In genomic region chr2:85611705-85612587, GRCh38 we compare ENCODE assay signal across 8 cellular contexts. TPM values are rescaled to one million over a fixed set of nuclear protein-coding genes. Genes with fewer than 3 reads are reported as not detected.
A peak's percentile ranks its signal among the peaks of the same experiment; 100 is the strongest.
DNase-seq lines count a peak whose midpoint lies in the region; ATAC-seq and TF ChIP-seq lines count a peak whose summit lies in the region.

C2orf68 (minus strand) TSS chr2:85612066; CDS start chr2:85611984, 82 bp downstream.

- H3K9me3 Mint-ChIP-seq in CD4-positive, alpha-beta T cell, result no peaks in the 10 kb centered on the region
- no peaks in the 10 kb centered on the region for H3K9me3 Mint-ChIP-seq in activated CD8-positive, alpha-beta T cell treated with anti-CD3 and anti-CD28 coated beads for 36 hours

- CTCF ChIA-PET in CD4-positive, alpha-beta T cell (lab: Charles Lee), result interaction anchor here (0.9 to 1.4 kb wide), 4 partner anchors 9 to 73 kb away, joined by 3 to 4 read pairs (median 4); partner anchors contain the start of genes MAT2A, RNF181 and TMEM150A
- CTCF ChIA-PET in activated CD8-positive, alpha-beta T cell treated with anti-CD3 and anti-CD28 coated beads for 36 hours (lab: Charles Lee), result interaction anchor here (1.0 to 1.7 kb wide), 2 partner anchors 10 to 66 kb away, joined by 3 to 4 read pairs; partner anchors contain the start of gene TMEM150A

- TF ChIP-seq CTCF in CD4-positive, alpha-beta T cell (IDR thresholded peaks at IDR 0.05), result no peak
- no peak for TF ChIP-seq CTCF in activated CD8-positive, alpha-beta T cell treated with anti-CD3 and anti-CD28 coated beads for 36 hours (IDR thresholded peaks at IDR 0.05)
- TF ChIP-seq CTCF in lower lobe of right lung (IDR thresholded peaks at IDR 0.05), result no peak

- DNase-seq in CD4-positive, alpha-beta T cell, result peak; percentile 59 to 85 (median 77)
- peak; percentile 80 for DNase-seq in NCI-H82 treated with DMSO at 0.1 percent for 48 hours (lab: John Stamatoyannopoulos, UW; ENCODE audit: unreplicated experiment)
- DNase-seq in activated CD8-positive, alpha-beta T cell treated with anti-CD3 and anti-CD28 coated beads for 36 hours, result peak; percentile 94
- peak; percentile 94 for DNase-seq in lower lobe of right lung
- DNase-seq in stimulated activated CD4-positive, alpha-beta T cell treated with anti-CD3 and anti-CD28 coated beads, TNF-alpha, amount 100 ng/mL, for 24 hours (ENCODE audit: low read depth in 3 of 3), result peak; percentile 73 to 89 (median 79)

- peaks cover 50% of the 10 kb centered on the region for H3K36me3 Mint-ChIP-seq in CD4-positive, alpha-beta T cell (ENCODE audit: low read depth)
- peaks cover 30% of the 10 kb centered on the region for H3K36me3 Mint-ChIP-seq in activated CD8-positive, alpha-beta T cell treated with anti-CD3 and anti-CD28 coated beads for 36 hours (ENCODE audit: low read depth)

- peak within 1 kb of the TSS; percentile 74 for H3K27ac ChIP-seq in CD4-positive, alpha-beta T cell (ENCODE audit: low read depth, low read length)
- H3K27ac ChIP-seq in duodenal mucosa (ENCODE audit: low read depth, low read length) (peak within 1 kb of the TSS; percentile 64), lower lobe of right lung (peak within 1 kb of the TSS; percentile 87)

- no peaks in the 10 kb centered on the region for H3K27me3 ChIP-seq in CD4-positive, alpha-beta T cell (ENCODE audit: control insufficient read depth, insufficient read depth, low read length)
- H3K27me3 ChIP-seq in duodenal mucosa (ENCODE audit: control insufficient read depth in 1 of 2, insufficient read depth in 2 of 2, low read length in 2 of 2) (no peaks in the 10 kb centered on the region), lower lobe of right lung (ENCODE audit: low read depth) (no peaks in the 10 kb centered on the region)

- H3K27ac Mint-ChIP-seq in CD4-positive, alpha-beta T cell, result peak within 1 kb of the TSS; percentile 86
- H3K27ac Mint-ChIP-seq in activated CD8-positive, alpha-beta T cell treated with anti-CD3 and anti-CD28 coated beads for 36 hours, result peak within 1 kb of the TSS; percentile 97

- H3K9me3 ChIP-seq in CD4-positive, alpha-beta T cell (ENCODE audit: control insufficient read depth, low read length), result no peaks in the 10 kb centered on the region
- H3K9me3 ChIP-seq in duodenal mucosa (ENCODE audit: control insufficient read depth in 1 of 2, low read length in 2 of 2) (no peaks in the 10 kb centered on the region), lower lobe of right lung (no peaks in the 10 kb centered on the region)

- H3K4me1 ChIP-seq in duodenal mucosa (ENCODE audit: control insufficient read depth in 1 of 2, insufficient read depth in 2 of 2, low read length in 2 of 2) (peaks cover 5 to 14% of the 10 kb centered on the region in 2 donors), lower lobe of right lung (peaks cover 49% of the 10 kb centered on the region)

- H3K4me3 ChIP-seq in duodenal mucosa (ENCODE audit: low read depth in 1 of 2, low read length in 2 of 2) (peak within 1 kb of the TSS; percentile 84 to 93), lower lobe of right lung (peak within 1 kb of the TSS; percentile 89)

- H3K36me3 ChIP-seq in duodenal mucosa (ENCODE audit: control insufficient read depth in 1 of 2, insufficient read depth in 2 of 2, low read length in 2 of 2) (peaks cover 20 to 28% of the 10 kb centered on the region in 2 donors), lower lobe of right lung (peaks cover 29% of the 10 kb centered on the region)

- intact Hi-C loops in CD4-positive, alpha-beta T cell (cut with DNase I, micrococcal nuclease), result loop anchor here in 1 of 2 experiments (2.0 kb wide), 1 partner anchor 73 kb away; the partner anchor contains the start of gene MAT2A
- intact Hi-C loops in activated CD8-positive, alpha-beta T cell treated with anti-CD3 and anti-CD28 coated beads for 36 hours (cut with micrococcal nuclease), result no loop called here
- intact Hi-C loops in lower lobe of right lung (cut with DNase I), result no loop called here

- H3K4me3 Mint-ChIP-seq in CD4-positive, alpha-beta T cell, result peak within 1 kb of the TSS; percentile 95
- H3K4me3 Mint-ChIP-seq in activated CD8-positive, alpha-beta T cell treated with anti-CD3 and anti-CD28 coated beads for 36 hours, result peak within 1 kb of the TSS; percentile 98

- POLR2A ChIA-PET in CD4-positive, alpha-beta T cell (lab: Charles Lee), result interaction anchor here (0.6 to 1.7 kb wide), 17 partner anchors 10 to 829 kb away, joined by 3 to 24 read pairs (median 4); partner anchors contain the start of genes ELMOD3, GGCX, KDM3A and MAT2A
- POLR2A ChIA-PET in activated CD8-positive, alpha-beta T cell treated with anti-CD3 and anti-CD28 coated beads for 36 hours (lab: Charles Lee), result interaction anchor here (0.8 to 2.4 kb wide), 9 partner anchors 8 to 486 kb away, joined by 3 to 21 read pairs (median 4); partner anchors contain the start of genes MAT2A, RNF181, TMEM150A and VAMP8

- ATAC-seq in CD4-positive, alpha-beta T cell (ENCODE audit: poor library complexity), result peak; percentile 52
- peak; percentile 68 for ATAC-seq in GM19328 (IDR thresholded peaks at IDR 0.05; ENCODE audit: unreplicated experiment)
- ATAC-seq in HG03469 (IDR thresholded peaks at IDR 0.05; ENCODE audit: unreplicated experiment), result peak; percentile 48
- peak; percentile 74 for ATAC-seq in activated CD8-positive, alpha-beta T cell treated with anti-CD3 and anti-CD28 coated beads for 36 hours
- ATAC-seq in lower lobe of right lung, result peak; percentile 87 to 88

- H3K4me1 Mint-ChIP-seq in CD4-positive, alpha-beta T cell (ENCODE audit: low read depth), result peaks cover 39% of the 10 kb centered on the region
- peaks cover 37% of the 10 kb centered on the region for H3K4me1 Mint-ChIP-seq in activated CD8-positive, alpha-beta T cell treated with anti-CD3 and anti-CD28 coated beads for 36 hours (ENCODE audit: low read depth)

- peak within 1 kb of the TSS; percentile 65 to 86 for H3K9ac ChIP-seq in duodenal mucosa (ENCODE audit: low read depth in 1 of 2, low read length in 2 of 2)

- H3K27me3 Mint-ChIP-seq in CD4-positive, alpha-beta T cell, result no peaks in the 10 kb centered on the region
- no peaks in the 10 kb centered on the region for H3K27me3 Mint-ChIP-seq in activated CD8-positive, alpha-beta T cell treated with anti-CD3 and anti-CD28 coated beads for 36 hours

RNA-seq across cellular contexts. Expression of gene C2orf68, which starts in this region (rescaled TPM):
- total RNA-seq in CD4-positive, alpha-beta T cell, result 10 to 100 TPM; 31.0 to 31.2 TPM
- 10 to 100 TPM; 25.4 to 29.1 TPM for total RNA-seq in activated CD8-positive, alpha-beta T cell treated with anti-CD3 and anti-CD28 coated beads for 36 hours
- total RNA-seq in lower lobe of right lung, result 40.6 TPM

Comparison
In these comparisons a context has a peak if more than half of its experiments do, and no peak if none do; other contexts are left out.
1. Peak in every context shown above with its lines: DNase-seq, ATAC-seq, H3K4me3 ChIP-seq and H3K27ac ChIP-seq.